Comparison of ENCODE assay signal across 17 cellular contexts in genomic region chr14:43005807-43006206, GRCh38.
A peak's percentile ranks its signal among the peaks of the same experiment; 100 is the strongest.
DNase-seq lines count a peak whose midpoint lies in the region; ATAC-seq and TF ChIP-seq lines count a peak whose summit lies in the region.
"Had no signal": no experiment of that assay in that cellular context is flagged by ENCODE, and none has a peak within 500 bp of the region (broad histone marks: within the 10 kb centered on the region; RNA-seq: fewer than 3 reads in every experiment).

No MANE protein-coding gene starts in this region.

- H3K27me3 ChIP-seq in AG04450 (ENCODE audit: control insufficient read depth, insufficient read depth, low read length) (no peaks in the 10 kb centered on the region), KMS-11 (ENCODE audit: insufficient read depth, low read depth) (no peaks in the 10 kb centered on the region)
- H3K27me3 ChIP-seq: neutrophil had no signal

- POLR2A ChIA-PET in AG04450 (lab: Yijun Ruan, JAX): no interaction called here

- H3K9ac ChIP-seq in KMS-11: no peak overlapping the region

- H2AFZ ChIP-seq in KMS-11 (ENCODE audit: low read depth): no peak overlapping the region

- CTCF ChIA-PET in AG04450 (lab: Charles Lee): interaction anchor here (0.5 to 1.8 kb wide), 10 partner anchors 10 to 908 kb away, joined by 3 to 7 read pairs (median 4); no protein-coding TSS in a partner anchor

- no peaks in the 10 kb centered on the region for H3K36me3 Mint-ChIP-seq in brain

- H3K36me3 ChIP-seq in KMS-11 (ENCODE audit: insufficient read depth): no peaks in the 10 kb centered on the region
- H3K36me3 ChIP-seq: neutrophil had no signal

- H3K9me3 Mint-ChIP-seq in brain: peaks cover 20 to 71% (median 46%) of the 10 kb centered on the region in 5 experiments

- H3K4me1 Mint-ChIP-seq in brain: no peaks in the 10 kb centered on the region
- H3K4me1 Mint-ChIP-seq: activated CD4-positive, alpha-beta T cell treated with anti-CD3 and anti-CD28 coated beads, Interleukin-2, amount 10 ng/mL, durations not matched to agents 24 days and 14 days had no signal

- no peak overlapping the region for H3K4me3 Mint-ChIP-seq in brain
- H3K4me3 Mint-ChIP-seq: activated CD4-positive, alpha-beta T cell treated with anti-CD3 and anti-CD28 coated beads, Interleukin-2, amount 10 ng/mL, durations not matched to agents 24 days and 14 days had no signal

- no peak overlapping the region for H3K27ac Mint-ChIP-seq in brain
- H3K27ac Mint-ChIP-seq: activated CD4-positive, alpha-beta T cell treated with anti-CD3 and anti-CD28 coated beads, Interleukin-2, amount 10 ng/mL, durations not matched to agents 24 days and 14 days; activated naive CD4-positive, alpha-beta T cell treated with anti-CD3 and anti-CD28 coated beads, Interleukin-2, amount 50 U/mL, for 72 hours had no signal

- H3K4me1 ChIP-seq in KMS-11 (ENCODE audit: low read depth, poor library complexity, severe bottlenecking): no peaks in the 10 kb centered on the region

- peak; percentile 58 for TF ChIP-seq CTCF in AG04450 (IDR thresholded peaks at IDR 0.05; ENCODE audit: low read depth, low read length)
- 0 out of 2 replicates have a peak, but pooled peaks have one; percentile 18 for TF ChIP-seq CTCF in KMS-11 (conservative IDR thresholded peaks at IDR 0.05; ENCODE audit: low read depth, low read length)
- TF ChIP-seq CTCF in brain (conservative IDR thresholded peaks at IDR 0.05): peak; percentile 16 to 24

- DNase-seq in AG04450 (ENCODE audit: low read depth, low spot score) (no peak), inferior parietal cortex (ENCODE audit: extremely low spot score) (peak; percentile 14), RKO (ENCODE audit: low spot score) (no peak), activated gamma-delta T cell treated with Interleukin-2 at 50 U/mL for 16 hours (no peak), AG08396 (ENCODE audit: low spot score) (no peak)
- DNase-seq: activated CD4-positive, alpha-beta T cell treated with anti-CD3 and anti-CD28 coated beads, Interleukin-2, amount 10 ng/mL, durations not matched to agents 24 days and 14 days; central memory CD4-positive, alpha-beta T cell; DND-41; kidney; NCI-H524 treated with DMSO at 0.1 percent for 48 hours; stimulated activated CD4-positive, alpha-beta T cell treated with anti-CD3 and anti-CD28 coated beads, Interleukin-4, amount 100 ng/mL, for 4 hours; trophoblast cell had no signal

- H4K20me1 ChIP-seq in KMS-11 (ENCODE audit: insufficient read depth): no peaks in the 10 kb centered on the region

- H3K4me2 ChIP-seq in KMS-11: no peak overlapping the region

- peaks cover 23% of the 10 kb centered on the region; the same call in 1 of the 2 replicates for H3K9me3 ChIP-seq in AG04450 (ENCODE audit: control insufficient read depth, insufficient read depth, low read length)
- H3K9me3 ChIP-seq: neutrophil had no signal

- no peaks in the 10 kb centered on the region for H3K79me2 ChIP-seq in KMS-11 (ENCODE audit: insufficient read depth, low read depth)

- H3K27me3 Mint-ChIP-seq in brain: peaks cover 2% of the 10 kb centered on the region
- H3K27me3 Mint-ChIP-seq: activated CD4-positive, alpha-beta T cell treated with anti-CD3 and anti-CD28 coated beads, Interleukin-2, amount 10 ng/mL, durations not matched to agents 24 days and 14 days had no signal

- H3K4me3 ChIP-seq in AG04450 (ENCODE audit: low read depth, low read length): no peak overlapping the region
- H3K4me3 ChIP-seq in KMS-11 (IDR thresholded peaks at IDR 0.05; ENCODE audit: insufficient read depth, low read depth, low read length): no peak overlapping the region

- H3K27ac ChIP-seq in AG04450 (ENCODE audit: low read depth, low read length) (no peak overlapping the region), KMS-11 (no peak overlapping the region)
- H3K27ac ChIP-seq: neutrophil had no signal

- no peak for ATAC-seq in GM18520 (IDR thresholded peaks at IDR 0.05; ENCODE audit: unreplicated experiment)
- ATAC-seq: activated naive CD4-positive, alpha-beta T cell treated with anti-CD3 and anti-CD28 coated beads, Interleukin-2, amount 50 U/mL, for 72 hours had no signal
